8 cellular contexts compared by ENCODE assay signal in genomic region chr12:124904306-124905098, GRCh38. TPM values are rescaled to one million over a fixed set of nuclear protein-coding genes. Genes with fewer than 3 reads are reported as not detected.
A peak's percentile ranks its signal among the peaks of the same experiment; 100 is the strongest.
DNase-seq lines count a peak whose midpoint lies in the region; ATAC-seq and TF ChIP-seq lines count a peak whose summit lies in the region.

No MANE protein-coding gene starts in this region.

- H3K27me3 Mint-ChIP-seq in WTC11 (ENCODE audit: low read depth): no peaks in the 10 kb centered on the region

- ATAC-seq in WTC11: peak; percentile 46

- peak; percentile 31 for DNase-seq in NCI-H748 (lab: John Stamatoyannopoulos, UW; ENCODE audit: unreplicated experiment)
- DNase-seq in NCI-H748 treated with DMSO at 0.1 percent for 48 hours (lab: John Stamatoyannopoulos, UW): no peak
- no peak for DNase-seq in WTC11 (ENCODE audit: low spot score)
- DNase-seq in head of caudate nucleus: peak; percentile 70 to 95 (median 83)
- peak; percentile 88 for DNase-seq in pons (ENCODE audit: low spot score)
- DNase-seq in NCI-H2171 treated with DMSO at 0.1 percent for 48 hours (lab: John Stamatoyannopoulos, UW): no peak
- DNase-seq in stimulated activated naive CD4-positive, alpha-beta T cell (lab: John Stamatoyannopoulos, UW): no peak
- DNase-seq in cerebellar nuclear complex (lab: John Stamatoyannopoulos, UW): no peak

- intact Hi-C loops in head of caudate nucleus (cut with DNase I): loop anchor here (5.0 to 10.0 kb wide), 2 partner anchors 42 to 120 kb away; partner anchors contain the start of gene SCARB1

- no peaks in the 10 kb centered on the region for H3K36me3 Mint-ChIP-seq in WTC11

- TF ChIP-seq CTCF in WTC11 (IDR thresholded peaks at IDR 0.05): no peak

- H3K27ac Mint-ChIP-seq in WTC11: 0 out of 2 replicates have a peak overlapping the region, but pooled peaks have one; percentile 38

- POLR2A ChIA-PET in WTC11 (lab: Charles Lee): interaction anchor here (1.1 kb wide), 1 partner anchor 13 kb away, joined by 5 read pairs; no protein-coding TSS in a partner anchor

- H3K4me1 Mint-ChIP-seq in WTC11: peaks cover 19% of the 10 kb centered on the region

- no peak overlapping the region for H3K4me3 Mint-ChIP-seq in WTC11

- CTCF ChIA-PET in WTC11 (lab: Charles Lee): interaction anchor here (1.4 to 4.2 kb wide), 2 partner anchors 33 to 36 kb away, joined by 5 to 53 read pairs; no protein-coding TSS in a partner anchor

- H3K9me3 Mint-ChIP-seq in WTC11: peaks cover 3% of the 10 kb centered on the region; the same call in 1 of the 2 replicates

TF ChIP-seq in WTC11, 78 proteins besides CTCF, POLR2A, EP300 and RAD21:
- TF ChIP-seq ZNF232 (CRISPR knock-in tag; IDR thresholded peaks at IDR 0.05) (no peak), ZNF423 (CRISPR knock-in tag; IDR thresholded peaks at IDR 0.05) (no peak), AFF4 (CRISPR knock-in tag; IDR thresholded peaks at IDR 0.05; ENCODE audit: borderline replicate concordance) (no peak), TP53 (CRISPR knock-in tag; IDR thresholded peaks at IDR 0.05) (no peak), IRF2 (CRISPR knock-in tag; IDR thresholded peaks at IDR 0.05; ENCODE audit: borderline replicate concordance, low read depth) (no peak), CREM (CRISPR knock-in tag; IDR thresholded peaks at IDR 0.05) (no peak), RORB (CRISPR knock-in tag; IDR thresholded peaks at IDR 0.05) (no peak), TEAD4 (CRISPR knock-in tag; IDR thresholded peaks at IDR 0.05) (no peak), MXD4 (CRISPR knock-in tag; IDR thresholded peaks at IDR 0.05; ENCODE audit: borderline replicate concordance) (no peak), ZNF317 (CRISPR knock-in tag; IDR thresholded peaks at IDR 0.05; ENCODE audit: borderline replicate concordance, low read depth) (no peak), ZNF671 (CRISPR knock-in tag; IDR thresholded peaks at IDR 0.05) (no peak), E2F5 (CRISPR knock-in tag; IDR thresholded peaks at IDR 0.05) (no peak), E2F4 (CRISPR knock-in tag; IDR thresholded peaks at IDR 0.05; ENCODE audit: borderline replicate concordance, low read depth) (no peak), KAT7 (CRISPR knock-in tag; IDR thresholded peaks at IDR 0.05; ENCODE audit: borderline replicate concordance) (no peak), ZNF281 (CRISPR knock-in tag; IDR thresholded peaks at IDR 0.05) (no peak), ESRRA (CRISPR knock-in tag; IDR thresholded peaks at IDR 0.05; ENCODE audit: borderline replicate concordance) (no peak), PREB (CRISPR knock-in tag; IDR thresholded peaks at IDR 0.05; ENCODE audit: borderline replicate concordance) (no peak), ZNF416 (CRISPR knock-in tag; IDR thresholded peaks at IDR 0.05) (no peak)

RNA-seq across cellular contexts. Expression of gene UBC, which starts 9.9 kb away (rescaled TPM):
- total RNA-seq in WTC11 (2021): 530 to 561 TPM (median 544 TPM) in 3 replicates

RNA-seq across cellular contexts. Expression of gene SCARB1, which starts 40.8 kb away (rescaled TPM):
- 68.3 to 71.0 TPM (median 70.8 TPM) in 3 replicates for total RNA-seq in WTC11 (2021)

Comparison
In these comparisons a context has a peak if more than half of its experiments do, and no peak if none do; other contexts are left out.
1. DNase-seq: peak in NCI-H748 (single experiment), head of caudate nucleus (42 of 42) and pons (single experiment); none in NCI-H748 treated with DMSO at 0.1 percent for 48 hours (single experiment), WTC11 (single experiment), NCI-H2171 treated with DMSO at 0.1 percent for 48 hours (single experiment), stimulated activated naive CD4-positive, alpha-beta T cell (0 of 6) and cerebellar nuclear complex (0 of 2).